Comparison of ENCODE assay signal across 14 cellular contexts in the genomic region with DNA sequence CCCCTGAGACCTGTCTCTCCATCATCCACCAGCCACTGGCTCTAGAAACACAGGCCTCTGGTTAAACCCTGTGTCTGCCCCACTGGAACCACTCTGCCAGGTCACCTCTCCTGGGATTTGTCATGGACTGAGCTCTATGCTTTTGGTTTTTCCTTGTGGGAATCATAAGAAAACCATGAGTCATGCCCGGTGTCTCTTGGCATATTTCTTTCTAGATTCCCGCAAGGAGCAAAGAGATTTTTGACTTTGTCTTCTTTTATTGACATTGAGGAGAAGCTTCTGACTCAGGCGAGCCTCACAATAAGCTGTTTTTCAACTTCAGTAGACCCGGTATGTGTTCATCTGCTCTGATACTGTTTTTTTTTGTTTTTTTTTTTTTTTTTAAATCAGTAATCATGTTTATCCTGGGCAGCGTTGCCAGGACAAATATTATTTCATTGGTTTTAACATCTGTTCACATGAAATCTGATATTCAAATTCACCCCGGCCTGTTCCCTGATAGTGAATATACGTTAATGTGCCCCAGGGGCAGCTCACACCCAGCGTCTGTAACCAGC.
A peak's percentile ranks its signal among the peaks of the same experiment; 100 is the strongest.
DNase-seq lines count a peak whose midpoint lies in the region; FAIRE-seq and TF ChIP-seq lines count a peak whose summit lies in the region.
"Had no signal": no experiment of that assay in that cellular context is flagged by ENCODE, and none has a peak within 500 bp of the region (broad histone marks: within the 10 kb centered on the region; RNA-seq: fewer than 3 reads in every experiment).

No MANE protein-coding gene starts in this region.

- no peaks in the 10 kb centered on the region for H3K9me3 Mint-ChIP-seq in neural progenitor cell

- H3K9me3 ChIP-seq in ascending aorta (no peaks in the 10 kb centered on the region), neural progenitor cell (ENCODE audit: low read depth) (no peaks in the 10 kb centered on the region)
- H3K9me3 ChIP-seq: HAP-1 had no signal

- H3K27ac Mint-ChIP-seq in neural progenitor cell = no peak overlapping the region
- H3K27ac Mint-ChIP-seq: T-helper 17 cell had no signal

- no peaks in the 10 kb centered on the region for H3F3A ChIP-seq in neural progenitor cell (ENCODE audit: low read depth)

- H3K9ac ChIP-seq in neural progenitor cell = no peak overlapping the region

- H4K20me1 ChIP-seq in neural progenitor cell (ENCODE audit: low read depth) = no peaks in the 10 kb centered on the region

- H3K4me1 ChIP-seq in ascending aorta = peaks cover 3 to 12% of the 10 kb centered on the region in 2 donors
- peaks cover under 1% of the 10 kb centered on the region for H3K4me1 ChIP-seq in neural progenitor cell
- H3K4me1 ChIP-seq: HAP-1 had no signal

- no peak for FAIRE-seq in HTR-8/SVneo (lab: Jason Lieb, UNC)
- FAIRE-seq: D721Med had no signal

- H3K4me1 Mint-ChIP-seq in neural progenitor cell = peaks cover 28% of the 10 kb centered on the region
- H3K4me1 Mint-ChIP-seq: T-helper 17 cell had no signal

- H3K36me3 Mint-ChIP-seq in neural progenitor cell = no peaks in the 10 kb centered on the region

- TF ChIP-seq CTCF in AG09319 (IDR thresholded peaks at IDR 0.05; ENCODE audit: low read depth, low read length) (no peak), ascending aorta (IDR thresholded peaks at IDR 0.05) (no peak), neural progenitor cell (IDR thresholded peaks at IDR 0.05) (no peak)

- peak; percentile 40 for DNase-seq in AG09319 (ENCODE audit: extremely low read depth, low read depth)
- peak; percentile 29 for DNase-seq in HTR-8/SVneo (ENCODE audit: insufficient read length, low spot score)
- DNase-seq in ascending aorta (ENCODE audit: low spot score in 2 of 2) = peak; percentile 30 to 87
- peak; percentile 59 for DNase-seq in kidney glomerular epithelial cell (lab: John Stamatoyannopoulos, UW)
- no peak for DNase-seq in middle frontal gyrus (ENCODE audit: extremely low spot score, low spot score)
- no peak for DNase-seq in neural progenitor cell (ENCODE audit: low spot score)
- no peak for DNase-seq in OCI-M2 (lab: John Stamatoyannopoulos, UW; ENCODE audit: unreplicated experiment)
- no peak for DNase-seq in NCI-H1930 (lab: John Stamatoyannopoulos, UW)
- DNase-seq: cerebellar nuclear complex, NCI-H2029, T-helper 17 cell had no signal

- no peak overlapping the region for H3K4me2 ChIP-seq in neural progenitor cell

- H3K36me3 ChIP-seq in ascending aorta (no peaks in the 10 kb centered on the region), neural progenitor cell (no peaks in the 10 kb centered on the region)
- H3K36me3 ChIP-seq: HAP-1 had no signal

- peaks cover 4% of the 10 kb centered on the region for H3K27me3 Mint-ChIP-seq in neural progenitor cell (ENCODE audit: insufficient read depth, low read depth)

- H2AFZ ChIP-seq in neural progenitor cell (replicated peaks) = no peak overlapping the region

- H3K4me3 Mint-ChIP-seq in neural progenitor cell = no peak overlapping the region
- H3K4me3 Mint-ChIP-seq: T-helper 17 cell had no signal

- peak overlapping the region; percentile 38 to 65 for H3K27ac ChIP-seq in ascending aorta
- no peak overlapping the region for H3K27ac ChIP-seq in neural progenitor cell
- H3K27ac ChIP-seq: HL-60 had no signal

- H3K27me3 ChIP-seq in ascending aorta = no peaks in the 10 kb centered on the region
- no peaks in the 10 kb centered on the region for H3K27me3 ChIP-seq in neural progenitor cell

- H3K4me3 ChIP-seq in ascending aorta (no peak overlapping the region), neural progenitor cell (no peak overlapping the region)
- H3K4me3 ChIP-seq: HAP-1 had no signal

- H3K79me2 ChIP-seq in neural progenitor cell (ENCODE audit: low read depth) = no peaks in the 10 kb centered on the region

- intact Hi-C loops in ascending aorta (cut with DNase I) = loop anchor here (2.0 to 5.0 kb wide), 3 partner anchors 44 to 111 kb away; no protein-coding TSS in a partner anchor

Comparison
In these comparisons a context has a peak if more than half of its experiments do, and no peak if none do; other contexts are left out.
1. DNase-seq: peak in AG09319 (single experiment), HTR-8/SVneo (single experiment), ascending aorta (2 of 2) and kidney glomerular epithelial cell (single experiment); none in middle frontal gyrus (single experiment), neural progenitor cell (single experiment), OCI-M2 (single experiment) and NCI-H1930 (0 of 2).